In the genomic region with DNA sequence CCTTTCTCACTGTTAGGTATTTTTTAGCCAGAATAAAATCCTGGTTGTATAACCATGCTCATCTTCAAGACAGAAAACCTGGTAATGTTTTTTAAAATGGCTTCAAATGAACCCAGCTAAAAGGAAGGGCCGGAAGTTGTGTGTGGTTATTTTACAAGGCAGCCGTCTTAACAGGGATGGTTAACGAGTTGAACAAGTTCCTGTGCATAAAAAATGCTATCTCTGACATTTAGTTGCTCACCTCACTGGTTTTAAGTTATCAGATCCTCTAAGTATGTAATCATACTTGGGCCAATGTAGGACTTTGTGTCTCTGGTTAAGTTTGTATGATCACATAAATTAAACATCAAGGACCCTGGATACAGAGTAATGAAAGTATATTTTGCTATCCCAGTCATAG, we compare ENCODE assay signal across 8 cellular contexts. TPM values are rescaled to one million over a fixed set of nuclear protein-coding genes. Genes with fewer than 3 reads are reported as not detected.
DNase-seq lines count a peak whose midpoint lies in the region; ATAC-seq and TF ChIP-seq lines count a peak whose summit lies in the region.

No MANE protein-coding gene starts in this region.

- 72 to 93% methylated on average over 3 of the region's 3 CpGs for WGBS in GM23248 (ENCODE audit: low coverage in 1 of 2, low lambda C conversion rate in 2 of 2, missing lambda C conversion rate in 2 of 2), 2 experiments
- 51% methylated on average over 3 of the region's 3 CpGs for WGBS in liver
- WGBS in thymus, result under 1% methylated on average over 3 of the region's 3 CpGs

- peaks cover 17% of the 10 kb centered on the region; the same call in 1 of the 2 replicates for H3F3A ChIP-seq in GM23248 (ENCODE audit: insufficient read depth)

- no peaks in the 10 kb centered on the region for H3K27me3 ChIP-seq in GM23248 (replicated peaks; ENCODE audit: insufficient read depth)
- H3K27me3 ChIP-seq in liver (ENCODE audit: control insufficient read depth in 4 of 4, insufficient read depth in 4 of 4, low read length in 3 of 4), result no peaks in the 10 kb centered on the region
- no peaks in the 10 kb centered on the region for H3K27me3 ChIP-seq in thymus (ENCODE audit: control insufficient read depth, insufficient read depth)

- no peaks in the 10 kb centered on the region for H3K9me3 ChIP-seq in GM23248 (ENCODE audit: low read depth)
- H3K9me3 ChIP-seq in liver (ENCODE audit: control insufficient read depth in 4 of 4, low read length in 3 of 4), result no peaks in the 10 kb centered on the region
- no peaks in the 10 kb centered on the region for H3K9me3 ChIP-seq in thymus (ENCODE audit: control insufficient read depth)

- peak overlapping the region; percentile 97 for H3K4me2 ChIP-seq in GM23248 (ENCODE audit: unreplicated experiment)

- no peak for ATAC-seq in HG03280 (IDR thresholded peaks at IDR 0.05; ENCODE audit: unreplicated experiment)

- CTCF ChIA-PET in GM10248 (lab: Yijun Ruan, JAX), result interaction anchor here (1.0 to 1.4 kb wide), 2 partner anchors 11 to 24 kb away, joined by 4 to 6 read pairs; no protein-coding TSS in a partner anchor

- peak overlapping the region; percentile 79; the same call in 1 of the 2 replicates for H2AFZ ChIP-seq in GM23248

- H3K36me3 Mint-ChIP-seq in activated naive CD8-positive, alpha-beta T cell, result peaks cover 3% of the 10 kb centered on the region

- peak overlapping the region; percentile 92 for H3K4me3 Mint-ChIP-seq in activated naive CD8-positive, alpha-beta T cell

- H4K20me1 ChIP-seq in GM23248 (ENCODE audit: insufficient read depth), result no peaks in the 10 kb centered on the region

- no peaks in the 10 kb centered on the region for H3K36me3 ChIP-seq in GM23248 (ENCODE audit: low read depth)
- H3K36me3 ChIP-seq in liver (ENCODE audit: control insufficient read depth in 4 of 4, insufficient read depth in 3 of 4, low read depth in 1 of 4, low read length in 3 of 4), result no peaks in the 10 kb centered on the region
- H3K36me3 ChIP-seq in thymus (ENCODE audit: control insufficient read depth, insufficient read depth), result no peaks in the 10 kb centered on the region

- H3K9me3 Mint-ChIP-seq in activated naive CD8-positive, alpha-beta T cell (ENCODE audit: low read depth), result no peaks in the 10 kb centered on the region

- no peaks in the 10 kb centered on the region for H3K27me3 Mint-ChIP-seq in activated naive CD8-positive, alpha-beta T cell

- in situ Hi-C loops in GM23248 (cut with MboI), result no loop called here

- peak overlapping the region; percentile 77 for H3K27ac ChIP-seq in GM23248
- peak overlapping the region; percentile 92 to 95 for H3K27ac ChIP-seq in liver (ENCODE audit: low read depth in 1 of 2, low read length in 2 of 2)
- peak overlapping the region; percentile 43 for H3K27ac ChIP-seq in thymus (ENCODE audit: low read depth)

- peak overlapping the region; percentile 97 for H3K27ac Mint-ChIP-seq in activated naive CD8-positive, alpha-beta T cell

- POLR2A ChIA-PET in GM10248 (lab: Yijun Ruan, JAX), result interaction anchor here (0.5 kb wide), 1 partner anchor 607 kb away, joined by 8 read pairs; no protein-coding TSS in a partner anchor

- peak; percentile 43 for DNase-seq in GM10248 (ENCODE audit: extremely low spot score)
- DNase-seq in GM23248, result peak; percentile 28
- DNase-seq in NOMO-1 treated with DMSO at 0.1 percent for 48 hours (lab: John Stamatoyannopoulos, UW; ENCODE audit: unreplicated experiment), result peak; percentile 75
- DNase-seq in amygdala (lab: John Stamatoyannopoulos, UW), result no peak

- TF ChIP-seq RAD21 in liver (IDR thresholded peaks at IDR 0.05), result no peak

- H3K4me1 ChIP-seq in GM23248 (ENCODE audit: insufficient read depth), result peaks cover 8% of the 10 kb centered on the region
- H3K4me1 ChIP-seq in liver (ENCODE audit: control insufficient read depth in 4 of 4, insufficient read depth in 4 of 4, low read length in 3 of 4), result peaks cover 3 to 22% (median 5%) of the 10 kb centered on the region in 4 donors
- no peaks in the 10 kb centered on the region for H3K4me1 ChIP-seq in thymus (ENCODE audit: control insufficient read depth, insufficient read depth, low read length)

- H3K4me3 ChIP-seq in GM23248 (peak overlapping the region; percentile 94), liver (ENCODE audit: low read depth in 1 of 3, low read length in 3 of 3) (no peak overlapping the region), thymus (ENCODE audit: low read length) (peak overlapping the region; percentile 67)

- TF ChIP-seq CTCF in GM10248 (IDR thresholded peaks at IDR 0.05; ENCODE audit: control extremely low read depth, extremely low read depth, low read depth, missing control alignments), result no peak
- TF ChIP-seq CTCF in liver (IDR thresholded peaks at IDR 0.05; ENCODE audit: low read depth, low read length, missing input control), result no peak

- H3K9me2 ChIP-seq in GM23248 (ENCODE audit: insufficient read depth), result no peaks in the 10 kb centered on the region

- peaks cover 66% of the 10 kb centered on the region for H3K79me2 ChIP-seq in GM23248 (ENCODE audit: insufficient read depth)

- peaks cover 39% of the 10 kb centered on the region for H3K4me1 Mint-ChIP-seq in activated naive CD8-positive, alpha-beta T cell (ENCODE audit: low read depth)

- H3K9ac ChIP-seq in GM23248 (peak overlapping the region; percentile 92), liver (ENCODE audit: low read depth in 1 of 2, low read length in 2 of 2) (peak overlapping the region; percentile 78 to 90)

TF ChIP-seq in liver, 16 proteins besides CTCF, POLR2A, EP300 and RAD21:
- TF ChIP-seq, protein P1, sequence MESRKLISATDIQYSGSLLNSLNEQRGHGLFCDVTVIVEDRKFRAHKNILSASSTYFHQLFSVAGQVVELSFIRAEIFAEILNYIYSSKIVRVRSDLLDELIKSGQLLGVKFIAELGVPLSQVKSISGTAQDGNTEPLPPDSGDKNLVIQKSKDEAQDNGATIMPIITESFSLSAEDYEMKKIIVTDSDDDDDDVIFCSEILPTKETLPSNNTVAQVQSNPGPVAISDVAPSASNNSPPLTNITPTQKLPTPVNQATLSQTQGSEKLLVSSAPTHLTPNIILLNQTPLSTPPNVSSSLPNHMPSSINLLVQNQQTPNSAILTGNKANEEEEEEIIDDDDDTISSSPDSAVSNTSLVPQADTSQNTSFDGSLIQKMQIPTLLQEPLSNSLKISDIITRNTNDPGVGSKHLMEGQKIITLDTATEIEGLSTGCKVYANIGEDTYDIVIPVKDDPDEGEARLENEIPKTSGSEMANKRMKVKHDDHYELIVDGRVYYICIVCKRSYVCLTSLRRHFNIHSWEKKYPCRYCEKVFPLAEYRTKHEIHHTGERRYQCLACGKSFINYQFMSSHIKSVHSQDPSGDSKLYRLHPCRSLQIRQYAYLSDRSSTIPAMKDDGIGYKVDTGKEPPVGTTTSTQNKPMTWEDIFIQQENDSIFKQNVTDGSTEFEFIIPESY (IDR thresholded peaks at IDR 0.05), result no peak
- TF ChIP-seq SP1 (IDR thresholded peaks at IDR 0.05) (no peak), RXRA (IDR thresholded peaks at IDR 0.05) (no peak), YY1 (IDR thresholded peaks at IDR 0.05) (peak; percentile 24)
- TF ChIP-seq, protein P2, sequence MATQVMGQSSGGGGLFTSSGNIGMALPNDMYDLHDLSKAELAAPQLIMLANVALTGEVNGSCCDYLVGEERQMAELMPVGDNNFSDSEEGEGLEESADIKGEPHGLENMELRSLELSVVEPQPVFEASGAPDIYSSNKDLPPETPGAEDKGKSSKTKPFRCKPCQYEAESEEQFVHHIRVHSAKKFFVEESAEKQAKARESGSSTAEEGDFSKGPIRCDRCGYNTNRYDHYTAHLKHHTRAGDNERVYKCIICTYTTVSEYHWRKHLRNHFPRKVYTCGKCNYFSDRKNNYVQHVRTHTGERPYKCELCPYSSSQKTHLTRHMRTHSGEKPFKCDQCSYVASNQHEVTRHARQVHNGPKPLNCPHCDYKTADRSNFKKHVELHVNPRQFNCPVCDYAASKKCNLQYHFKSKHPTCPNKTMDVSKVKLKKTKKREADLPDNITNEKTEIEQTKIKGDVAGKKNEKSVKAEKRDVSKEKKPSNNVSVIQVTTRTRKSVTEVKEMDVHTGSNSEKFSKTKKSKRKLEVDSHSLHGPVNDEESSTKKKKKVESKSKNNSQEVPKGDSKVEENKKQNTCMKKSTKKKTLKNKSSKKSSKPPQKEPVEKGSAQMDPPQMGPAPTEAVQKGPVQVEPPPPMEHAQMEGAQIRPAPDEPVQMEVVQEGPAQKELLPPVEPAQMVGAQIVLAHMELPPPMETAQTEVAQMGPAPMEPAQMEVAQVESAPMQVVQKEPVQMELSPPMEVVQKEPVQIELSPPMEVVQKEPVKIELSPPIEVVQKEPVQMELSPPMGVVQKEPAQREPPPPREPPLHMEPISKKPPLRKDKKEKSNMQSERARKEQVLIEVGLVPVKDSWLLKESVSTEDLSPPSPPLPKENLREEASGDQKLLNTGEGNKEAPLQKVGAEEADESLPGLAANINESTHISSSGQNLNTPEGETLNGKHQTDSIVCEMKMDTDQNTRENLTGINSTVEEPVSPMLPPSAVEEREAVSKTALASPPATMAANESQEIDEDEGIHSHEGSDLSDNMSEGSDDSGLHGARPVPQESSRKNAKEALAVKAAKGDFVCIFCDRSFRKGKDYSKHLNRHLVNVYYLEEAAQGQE (IDR thresholded peaks at IDR 0.05), result no peak

RNA-seq across cellular contexts. Expression of a gene that starts 2.1 kb away (rescaled TPM):
- total RNA-seq in GM23248 (2014; rRNA removed; shearing (Covaris generic)), result 68.1 and 73.5 TPM in 2 replicates
- polyA plus RNA-seq in GM23248 (2016; fragmentation: Nextera tagmentation; extraction: Ambion mirVana) (24.0 and 25.5 TPM in 2 replicates), liver (1 to 10 TPM; 5.9 to 7.6 TPM), thymus (24.7 TPM)
- 10 to 100 TPM; 30.5 to 49.6 TPM for total RNA-seq in liver

Comparison
In these comparisons a context has a peak if more than half of its experiments do, and no peak if none do; other contexts are left out.
1. DNase-seq: peak in GM10248 (single experiment), GM23248 (single experiment) and NOMO-1 treated with DMSO at 0.1 percent for 48 hours (single experiment); none in amygdala (0 of 56).
2. H3K27ac ChIP-seq: peak in every context shown above with its lines; median percentile 94 in liver; 77 in GM23248; 43 in thymus.
3. H3K4me3 ChIP-seq: peak in GM23248 (single experiment) and thymus (single experiment); none in liver (0 of 3).